14 cellular contexts compared by ENCODE assay signal in genomic region chr2:183348492-183348891, GRCh38.
DNase-seq lines count a peak whose midpoint lies in the region; ATAC-seq and TF ChIP-seq lines count a peak whose summit lies in the region.
"Had no signal": no experiment of that assay in that cellular context is flagged by ENCODE, and none has a peak within 500 bp of the region (broad histone marks: within the 10 kb centered on the region; RNA-seq: fewer than 3 reads in every experiment).

No MANE protein-coding gene starts in this region.

- no peaks in the 10 kb centered on the region for H3K36me3 Mint-ChIP-seq in endothelial cell (ENCODE audit: low read depth, unreplicated experiment)
- H3K36me3 Mint-ChIP-seq: CD4-positive, CD25-positive, alpha-beta regulatory T cell; naive thymus-derived CD8-positive, alpha-beta T cell; T-cell had no signal

- no peaks in the 10 kb centered on the region for H3K9me3 Mint-ChIP-seq in endothelial cell (ENCODE audit: unreplicated experiment)
- H3K9me3 Mint-ChIP-seq: T-cell had no signal

- no peaks in the 10 kb centered on the region for H3K36me3 ChIP-seq in H7 (replicated peaks; ENCODE audit: control insufficient read depth, insufficient read depth, low read length)
- no peaks in the 10 kb centered on the region for H3K36me3 ChIP-seq in ovary
- H3K36me3 ChIP-seq: tibial artery had no signal

- H3K4me3 Mint-ChIP-seq in endothelial cell (ENCODE audit: unreplicated experiment): no peak overlapping the region
- H3K4me3 Mint-ChIP-seq: CD4-positive, CD25-positive, alpha-beta regulatory T cell; naive thymus-derived CD8-positive, alpha-beta T cell; T-cell had no signal

- H3K4me3 ChIP-seq in H7 (ENCODE audit: insufficient read depth, low read depth, low read length) (no peak overlapping the region), ovary (no peak overlapping the region)
- H3K4me3 ChIP-seq: tibial artery had no signal

- H3K27ac Mint-ChIP-seq in endothelial cell (ENCODE audit: unreplicated experiment): no peak overlapping the region
- H3K27ac Mint-ChIP-seq: CD4-positive, CD25-positive, alpha-beta regulatory T cell; naive thymus-derived CD8-positive, alpha-beta T cell; T-cell had no signal

- H3K27me3 Mint-ChIP-seq in endothelial cell (ENCODE audit: unreplicated experiment): no peaks in the 10 kb centered on the region
- H3K27me3 Mint-ChIP-seq: T-cell had no signal

- DNase-seq in OCI-M1 (lab: John Stamatoyannopoulos, UW): peak; percentile 17
- DNase-seq in middle frontal gyrus (ENCODE audit: extremely low spot score, low spot score): no peak
- no peak for DNase-seq in endothelial cell (ENCODE audit: low spot score)
- no peak for DNase-seq in H7
- no peak for DNase-seq in ovary
- DNase-seq: CD4-positive, CD25-positive, alpha-beta regulatory T cell; erythroblast; naive thymus-derived CD8-positive, alpha-beta T cell; NCI-H345; T-cell; tibial artery had no signal

- no peak for TF ChIP-seq EP300 in ovary (IDR thresholded peaks at IDR 0.05)

- H3K4me1 Mint-ChIP-seq in endothelial cell (ENCODE audit: unreplicated experiment): peaks cover 10% of the 10 kb centered on the region
- H3K4me1 Mint-ChIP-seq: CD4-positive, CD25-positive, alpha-beta regulatory T cell; naive thymus-derived CD8-positive, alpha-beta T cell; T-cell had no signal

- TF ChIP-seq CTCF in endothelial cell (IDR thresholded peaks at IDR 0.05; ENCODE audit: unreplicated experiment): no peak
- no peak for TF ChIP-seq CTCF in ovary (IDR thresholded peaks at IDR 0.05)

- intact Hi-C loops in ovary (cut with DNase I): no loop called here

- H3K9me3 ChIP-seq in ovary: no peaks in the 10 kb centered on the region
- H3K9me3 ChIP-seq: tibial artery had no signal

- ATAC-seq in GM18519 (IDR thresholded peaks at IDR 0.05; ENCODE audit: low FRiP score, unreplicated experiment): peak; percentile 69
- ATAC-seq in GM21447 (IDR thresholded peaks at IDR 0.05; ENCODE audit: unreplicated experiment): peak; percentile 55
- ATAC-seq in HG03135 (IDR thresholded peaks at IDR 0.05; ENCODE audit: unreplicated experiment): peak; percentile 68
- ATAC-seq: naive thymus-derived CD8-positive, alpha-beta T cell; T-cell had no signal

- WGBS in ovary, 3 donors: 84 to 93% (median 90%) methylated on average over 2 of the region's 2 CpGs

- no peaks in the 10 kb centered on the region for H3K27me3 ChIP-seq in H7 (ENCODE audit: control insufficient read depth, insufficient read depth, low read length)
- no peaks in the 10 kb centered on the region for H3K27me3 ChIP-seq in ovary
- H3K27me3 ChIP-seq: tibial artery had no signal

- no peak for TF ChIP-seq POLR2A in ovary (IDR thresholded peaks at IDR 0.05)

- peaks cover 2% of the 10 kb centered on the region for H3K4me1 ChIP-seq in ovary (ENCODE audit: insufficient read depth)
- H3K4me1 ChIP-seq: tibial artery had no signal

- no peak overlapping the region for H3K27ac ChIP-seq in ovary
- H3K27ac ChIP-seq: tibial artery had no signal
